Comparison of ENCODE assay signal across 19 cellular contexts in the genomic region with DNA sequence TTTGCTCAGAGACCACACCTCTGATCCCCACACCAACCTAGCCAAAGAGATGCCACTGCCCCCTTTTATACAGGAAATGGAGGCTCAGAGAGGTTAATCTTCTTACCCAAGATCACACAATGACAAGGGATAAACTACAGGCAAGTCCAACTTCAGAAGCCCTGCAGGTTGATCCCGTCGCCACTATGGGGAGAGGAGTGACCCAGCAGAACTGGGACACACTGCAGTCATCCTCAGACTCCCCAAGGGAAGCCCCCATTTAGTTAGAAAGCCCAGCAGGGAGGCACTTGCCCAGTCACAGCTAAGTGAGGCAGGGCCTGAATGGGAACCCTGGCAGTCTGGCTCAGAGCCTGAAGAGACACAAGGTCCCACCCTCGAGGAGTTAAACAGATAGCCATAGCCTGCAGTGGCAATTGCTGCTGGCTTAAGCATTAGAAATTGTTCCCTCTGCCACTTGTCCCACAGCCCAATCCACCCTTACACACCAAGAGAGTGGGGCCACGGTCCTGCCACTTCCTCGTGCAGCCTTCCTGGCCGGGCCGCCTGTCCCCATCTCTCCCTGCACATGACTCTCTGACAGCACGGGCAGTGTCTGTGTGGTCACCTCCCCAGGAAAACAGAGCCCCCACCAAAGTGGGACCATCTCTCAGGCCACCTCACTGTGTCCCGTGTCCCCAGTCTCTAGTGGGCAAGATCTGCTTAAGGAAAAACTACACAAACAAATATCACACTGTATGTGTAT. TPM values are rescaled to one million over a fixed set of nuclear protein-coding genes. Genes with fewer than 3 reads are reported as not detected.
DNase-seq lines count a peak whose midpoint lies in the region; ATAC-seq, FAIRE-seq and TF ChIP-seq lines count a peak whose summit lies in the region.
"Had no signal": no experiment of that assay in that cellular context is flagged by ENCODE, and none has a peak within 500 bp of the region (broad histone marks: within the 10 kb centered on the region; RNA-seq: fewer than 3 reads in every experiment).

No MANE protein-coding gene starts in this region.

- POLR2A ChIA-PET in GM12878 (lab: Charles Lee) = interaction anchor here (0.9 to 5.2 kb wide), 5 partner anchors 10 to 62 kb away, joined by 3 to 84 read pairs (median 4); no protein-coding TSS in a partner anchor

- TF ChIP-seq EP300 in GM12878 (IDR thresholded peaks at IDR 0.05; ENCODE audit: borderline replicate concordance in 1 of 2, control insufficient read depth in 1 of 2, low read depth in 2 of 2, low read length in 2 of 2) = no peak

- no peak overlapping the region for H3K4me3 ChIP-seq in HUES6 (ENCODE audit: low read depth, low read length)
- H3K4me3 ChIP-seq in GM12878 = peak overlapping the region; percentile 26; the same call in 1 of the 2 replicates
- no peak overlapping the region for H3K4me3 ChIP-seq in prostate gland
- H3K4me3 ChIP-seq: K562, left lung, uterus had no signal

- no peak for DNase-seq in T-helper 1 cell
- DNase-seq in GM12878 (ENCODE audit: low read depth, low spot score) = no peak
- DNase-seq in neural crest cell (ENCODE audit: low read depth, low spot score) = no peak
- DNase-seq in NCI-H510A treated with DMSO at 0.1 percent for 48 hours (lab: John Stamatoyannopoulos, UW) = no peak
- no peak for DNase-seq in stimulated activated CD4-positive, alpha-beta T cell treated with anti-CD3 and anti-CD28 coated beads, Interleukin-4, amount 100 ng/mL, for 4 hours
- DNase-seq in prostate gland (ENCODE audit: low spot score) = no peak
- DNase-seq: activated CD4-positive, CD25-positive, alpha-beta regulatory T cell; left lung; NCI-H1048; NCI-H2107; NCI-H748 treated with DMSO at 0.1 percent for 48 hours; SW 1271; uterus had no signal

- TF ChIP-seq POLR2A in GM12878 (IDR thresholded peaks at IDR 0.05; ENCODE audit: low read depth, low read length) (no peak), prostate gland (IDR thresholded peaks at IDR 0.05) (no peak)

- H3K9ac ChIP-seq in HUES6 (ENCODE audit: low read length) (peak overlapping the region; percentile 16), GM12878 (ENCODE audit: control insufficient read depth, insufficient read depth, low read length) (peak overlapping the region; percentile 37)

- RAD21 ChIA-PET in GM12878 (lab: Charles Lee; ENCODE audit: unreplicated experiment) = interaction anchor here (0.6 to 8.0 kb wide), 8 partner anchors 13 to 63 kb away, joined by 4 to 120 read pairs (median 18); no protein-coding TSS in a partner anchor

- peaks cover 24% of the 10 kb centered on the region for H3K36me3 Mint-ChIP-seq in T-helper 1 cell treated with Interleukin-12 subunit alpha and Interleukin-12 subunit beta and Interleukin-4 antibody, amounts not matched to agents 30 μg/mL and 1 μg/mL, for 36 hours (ENCODE audit: low read depth)
- H3K36me3 Mint-ChIP-seq in neural crest cell (ENCODE audit: low read depth) = peaks cover 2% of the 10 kb centered on the region

- peaks cover 36% of the 10 kb centered on the region for H3K27me3 ChIP-seq in HUES6 (ENCODE audit: control insufficient read depth, insufficient read depth, low read length)
- no peaks in the 10 kb centered on the region for H3K27me3 ChIP-seq in GM12878 (replicated peaks in 1 of 2; ENCODE audit: control insufficient read depth in 2 of 2, insufficient read depth in 2 of 2, low read length in 1 of 2)
- H3K27me3 ChIP-seq in prostate gland (replicated peaks; ENCODE audit: insufficient read depth) = peaks cover 4% of the 10 kb centered on the region

- H3K27ac Mint-ChIP-seq in T-helper 1 cell treated with Interleukin-12 subunit alpha and Interleukin-12 subunit beta and Interleukin-4 antibody, amounts not matched to agents 30 μg/mL and 1 μg/mL, for 36 hours = peak overlapping the region; percentile 93
- no peak overlapping the region for H3K27ac Mint-ChIP-seq in neural crest cell (ENCODE audit: unreplicated experiment)
- H3K27ac Mint-ChIP-seq: CD14-positive monocyte had no signal

- peak overlapping the region; percentile 91 for H3K4me3 Mint-ChIP-seq in T-helper 1 cell treated with Interleukin-12 subunit alpha and Interleukin-12 subunit beta and Interleukin-4 antibody, amounts not matched to agents 30 μg/mL and 1 μg/mL, for 36 hours
- peak overlapping the region; percentile 56 for H3K4me3 Mint-ChIP-seq in neural crest cell

- in situ Hi-C loops in GM12878 (cut with MboI) = loop anchor here (10.0 kb wide), 1 partner anchor 1577 kb away; no protein-coding TSS in a partner anchor

- FAIRE-seq in GM12878 (lab: Jason Lieb, UNC) = no peak
- FAIRE-seq: K562 had no signal

- no TSS peak for BruUV-seq in GM12878 (replicated peaks; lab: Mats Ljungman, UMichigan)

- peaks cover 9% of the 10 kb centered on the region for H3K9me3 Mint-ChIP-seq in T-helper 1 cell treated with Interleukin-12 subunit alpha and Interleukin-12 subunit beta and Interleukin-4 antibody, amounts not matched to agents 30 μg/mL and 1 μg/mL, for 36 hours
- H3K9me3 Mint-ChIP-seq in neural crest cell = peaks cover 7% of the 10 kb centered on the region

- no peak for ATAC-seq in GM12878
- ATAC-seq: K562, left lung had no signal

- H3K9me3 ChIP-seq in HUES6 (ENCODE audit: control insufficient read depth, insufficient read depth, low read depth, low read length) (peaks cover 7% of the 10 kb centered on the region; the same call in 1 of the 2 replicates), GM12878 (replicated peaks; ENCODE audit: control insufficient read depth, insufficient read depth, low read length) (peaks cover 3% of the 10 kb centered on the region; the same call in 2 of the 3 replicates), prostate gland (no peaks in the 10 kb centered on the region)
- H3K9me3 ChIP-seq: uterus had no signal

- peaks cover 46% of the 10 kb centered on the region for H3K4me1 Mint-ChIP-seq in T-helper 1 cell treated with Interleukin-12 subunit alpha and Interleukin-12 subunit beta and Interleukin-4 antibody, amounts not matched to agents 30 μg/mL and 1 μg/mL, for 36 hours (ENCODE audit: low read depth)
- H3K4me1 Mint-ChIP-seq in neural crest cell = peaks cover 13% of the 10 kb centered on the region

- no peak overlapping the region; the same call in 1 of the 2 replicates for H2AFZ ChIP-seq in GM12878 (ENCODE audit: control insufficient read depth, low read depth, low read length)

- H3K36me3 ChIP-seq in HUES6 (ENCODE audit: control insufficient read depth, insufficient read depth, low read length) = no peaks in the 10 kb centered on the region
- H3K36me3 ChIP-seq in GM12878 (ENCODE audit: control insufficient read depth in 2 of 2, insufficient read depth in 2 of 2, low read length in 1 of 2) = peaks cover 0 to 2% of the 10 kb centered on the region in 2 experiments; a peak in 2 of 4 replicates
- H3K36me3 ChIP-seq in prostate gland = no peaks in the 10 kb centered on the region
- H3K36me3 ChIP-seq: left lung, uterus had no signal

- SMC1A ChIA-PET in GM12878 (lab: Charles Lee; ENCODE audit: uncharacterized antibody, unreplicated experiment) = interaction anchor here (0.7 to 10.3 kb wide), 8 partner anchors 9 to 130 kb away, joined by 3 to 161 read pairs (median 6); no protein-coding TSS in a partner anchor

- H3K4me1 ChIP-seq in HUES6 (ENCODE audit: control insufficient read depth, insufficient read depth, low read length) = peaks cover 36% of the 10 kb centered on the region
- peaks cover 30% of the 10 kb centered on the region for H3K4me1 ChIP-seq in GM12878 (ENCODE audit: control insufficient read depth, insufficient read depth, low read length)
- H3K4me1 ChIP-seq in prostate gland (replicated peaks) = no peaks in the 10 kb centered on the region

- H3K27ac ChIP-seq in HUES6 (ENCODE audit: low read depth, low read length) (no peak overlapping the region), GM12878 (ENCODE audit: control insufficient read depth, insufficient read depth) (peak overlapping the region; percentile 67; the same call in 1 of the 2 replicates), prostate gland (no peak overlapping the region)
- H3K27ac ChIP-seq: left lung, RWPE1, uterus had no signal

- peaks cover 16% of the 10 kb centered on the region for H3K79me2 ChIP-seq in GM12878 (ENCODE audit: control insufficient read depth, insufficient read depth, low read length)

- TF ChIP-seq RAD21 in GM12878 (IDR thresholded peaks at IDR 0.05; ENCODE audit: insufficient read depth, low read depth, low read length) = no peak

- intact Hi-C loops in GM12878 (cut with micrococcal nuclease; ENCODE audit: unreplicated experiment) (no loop called here), prostate gland (cut with DNase I) (no loop called here)

- no peaks in the 10 kb centered on the region for H4K20me1 ChIP-seq in GM12878 (ENCODE audit: control insufficient read depth, insufficient read depth)

- H3K4me2 ChIP-seq in GM12878 (ENCODE audit: control insufficient read depth, insufficient read depth) = peak overlapping the region; percentile 99

- no peak for TF ChIP-seq CTCF in GM12878 (IDR thresholded peaks at IDR 0.05 in 2 of 3, conservative IDR thresholded peaks at IDR 0.05 in 1 of 3; ENCODE audit: control insufficient read depth in 2 of 3, extremely low read depth in 1 of 3, insufficient read depth in 1 of 3, low read depth in 3 of 3, low read length in 3 of 3)
- no peak for TF ChIP-seq CTCF in neural crest cell (conservative IDR thresholded peaks at IDR 0.05)
- no peak for TF ChIP-seq CTCF in prostate gland (IDR thresholded peaks at IDR 0.05)

- H3K27me3 Mint-ChIP-seq in T-helper 1 cell treated with Interleukin-12 subunit alpha and Interleukin-12 subunit beta and Interleukin-4 antibody, amounts not matched to agents 30 μg/mL and 1 μg/mL, for 36 hours (ENCODE audit: low read depth) = peaks cover 21% of the 10 kb centered on the region
- H3K27me3 Mint-ChIP-seq in neural crest cell (ENCODE audit: low read depth) = peaks cover 86% of the 10 kb centered on the region

- CTCF ChIA-PET in GM12878 (lab: Yijun Ruan, JAX) = interaction anchor here (0.8 to 4.1 kb wide), 10 partner anchors 12 to 129 kb away, joined by 3 to 34 read pairs (median 8); no protein-coding TSS in a partner anchor

- WGBS in GM12878 (ENCODE audit: insufficient coverage, insufficient replicate concordance, low lambda C conversion rate, missing lambda C conversion rate) = 95% methylated on average over 9 of the region's 9 CpGs
- WGBS in prostate gland = 67% methylated on average over 9 of the region's 9 CpGs

RNA-seq across cellular contexts. Expression of a gene that starts 2.7 kb away (rescaled TPM):
- 21.3 and 27.7 TPM in 2 replicates for total RNA-seq in GM12878 (2013; cell fraction: nucleolus; rRNA removed)
- total RNA-seq in GM12878 (2014; rRNA removed) (12.4 and 15.1 TPM in 2 replicates), GM12878 (2014; rRNA removed; fragmentation: Illumina TruSeq; extraction: Trizol) (8.7 and 9.5 TPM in 2 replicates), GM12878 (2021) (14.2 and 15.0 TPM in 2 replicates), neural crest cell (0.54 and 0.82 TPM in 2 replicates), prostate gland (10 to 100 TPM; 22.4 to 29.1 TPM)
- polyA plus RNA-seq in GM12878 (2011; ENCODE audit: low read depth) = 5.9 TPM
- polyA plus RNA-seq in GM12878 (2011; rRNA removed) (16.7 and 20.3 TPM in 2 replicates), GM12878 (2014; fragmentation: Illumina TruSeq; extraction: Trizol) (7.2 and 9.8 TPM in 2 replicates), GM12878 (2014; fragmentation: Nextera tagmentation; extraction: Ambion mirVana) (1 to 10 TPM in 1 of 2 experiments, under 1 TPM in 1; 0.52 to 1.6 TPM), GM12878 (2014; rRNA removed) (11.8 and 12.2 TPM in 2 replicates), GM12878 (2016; fragmentation: Nextera tagmentation; extraction: Ambion mirVana) (10 to 100 TPM; 15.9 to 16.6 TPM)
- 12.9 and 19.9 TPM in 2 replicates for polyA plus RNA-seq in GM12878 (2011; cell fraction: cytosol; rRNA removed)
- polyA plus RNA-seq in GM12878 (2011; cell fraction: nucleus; rRNA removed) = 22.6 and 29.3 TPM in 2 replicates
- polyA plus RNA-seq in GM12878 (2012) = 8.7 and 10.8 TPM in 2 replicates
- 6.1 and 12.1 TPM in 2 replicates for polyA minus RNA-seq in GM12878 (2011; rRNA and poly(A)+ RNA removed)
- 5.9 and 6.0 TPM in 2 replicates for polyA minus RNA-seq in GM12878 (2011; cell fraction: cytosol; rRNA and poly(A)+ RNA removed)
- 11.4 and 21.7 TPM in 2 replicates for polyA minus RNA-seq in GM12878 (2011; cell fraction: nucleus; rRNA and poly(A)+ RNA removed)
- total RNA-seq: K562, pulmonary artery endothelial cell had no signal
- polyA plus RNA-seq: K562 had no signal
